Comparison of ENCODE assay signal across 14 cellular contexts in the genomic region with DNA sequence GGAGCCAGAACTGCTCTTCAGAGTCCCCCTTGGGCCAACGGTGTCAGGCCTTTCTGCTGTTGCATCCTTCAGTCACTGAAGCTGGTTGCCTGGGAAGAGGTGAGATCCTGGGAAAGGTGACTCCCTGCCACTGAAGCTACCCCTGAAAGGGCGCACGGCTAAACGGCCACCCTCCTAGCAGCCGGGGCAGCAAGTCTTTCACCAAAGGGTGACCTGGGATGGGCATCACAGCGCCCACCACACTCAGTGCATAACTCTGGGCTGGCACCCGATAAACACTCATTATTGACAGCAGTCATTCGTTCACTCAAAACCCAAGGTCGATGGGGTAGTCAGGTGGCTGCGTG. TPM values are rescaled to one million over a fixed set of nuclear protein-coding genes. Genes with fewer than 3 reads are reported as not detected.
DNase-seq lines count a peak whose midpoint lies in the region; ATAC-seq, FAIRE-seq and TF ChIP-seq lines count a peak whose summit lies in the region.
"Had no signal": no experiment of that assay in that cellular context is flagged by ENCODE, and none has a peak within 500 bp of the region (broad histone marks: within the 10 kb centered on the region; RNA-seq: fewer than 3 reads in every experiment).

No MANE protein-coding gene starts in this region.

- no peaks in the 10 kb centered on the region for H3K36me3 ChIP-seq in K562 (ENCODE audit: control insufficient read depth, insufficient read depth, low read length)
- no peaks in the 10 kb centered on the region for H3K36me3 ChIP-seq in naive thymus-derived CD4-positive, alpha-beta T cell (ENCODE audit: control insufficient read depth in 2 of 3, insufficient read depth in 3 of 3, low read length in 3 of 3)
- H3K36me3 ChIP-seq: thoracic aorta had no signal

- FAIRE-seq in K562 (lab: Jason Lieb, UNC): no peak
- no peak for FAIRE-seq in frontal cortex (lab: Jason Lieb, UNC)
- FAIRE-seq: colon, islet of Langerhans had no signal

- peak overlapping the region; percentile 10 for H3K4me3 Mint-ChIP-seq in activated naive CD4-positive, alpha-beta T cell treated with anti-CD3 and anti-CD28 coated beads, Interleukin-2, amount 10 ng/mL, durations not matched to agents 7 days and 5 days
- peak overlapping the region in 9 of 10 donors; percentile 75 to 93 (median 88) for H3K4me3 Mint-ChIP-seq in naive thymus-derived CD4-positive, alpha-beta T cell
- H3K4me3 Mint-ChIP-seq: activated B cell treated with CpG ODN at 0.5 μM for 24 hours had no signal

- TF ChIP-seq RAD21 in K562 (CRISPR knock-in tag; conservative IDR thresholded peaks at IDR 0.05 in 1 of 2, IDR thresholded peaks at IDR 0.05 in 1 of 2): no peak

- H3K9me1 ChIP-seq in K562 (ENCODE audit: control insufficient read depth, insufficient read depth, low read length): no peaks in the 10 kb centered on the region

- no peaks in the 10 kb centered on the region for H4K20me1 ChIP-seq in K562 (replicated peaks; ENCODE audit: control insufficient read depth, insufficient read depth, low read length)

- peaks cover 70% of the 10 kb centered on the region for H3K27me3 Mint-ChIP-seq in activated naive CD4-positive, alpha-beta T cell treated with anti-CD3 and anti-CD28 coated beads, Interleukin-2, amount 10 ng/mL, durations not matched to agents 7 days and 5 days
- H3K27me3 Mint-ChIP-seq in naive thymus-derived CD4-positive, alpha-beta T cell: peaks cover 0 to 13% (median 0%) of the 10 kb centered on the region in 5 donors

- peaks cover 36 to 48% of the 10 kb centered on the region in 2 experiments for H3K4me1 ChIP-seq in K562 (replicated peaks in 1 of 2; ENCODE audit: control insufficient read depth in 2 of 2, insufficient read depth in 2 of 2, low read length in 2 of 2)
- H3K4me1 ChIP-seq in naive thymus-derived CD4-positive, alpha-beta T cell (ENCODE audit: control insufficient read depth in 2 of 2, insufficient read depth in 2 of 2, low read length in 2 of 2): peaks cover 44 to 51% of the 10 kb centered on the region in 2 donors

- POLR2A ChIA-PET in K562 (lab: Yijun Ruan, JAX): interaction anchor here (1.0 kb wide), 1 partner anchor 16 kb away, joined by 3 read pairs; no protein-coding TSS in a partner anchor
- POLR2A ChIA-PET in naive thymus-derived CD4-positive, alpha-beta T cell (lab: Charles Lee): interaction anchor here (1.0 kb wide), 2 partner anchors 10 to 15 kb away, joined by 3 read pairs; no protein-coding TSS in a partner anchor

- BruUV-seq in K562 (replicated peaks; lab: Mats Ljungman, UMichigan): no TSS peak

- no peak for TF ChIP-seq EP300 in K562 (IDR thresholded peaks at IDR 0.05; ENCODE audit: low read length)

- peak overlapping the region; percentile 91 for H2AFZ ChIP-seq in K562 (ENCODE audit: low read depth, low read length)

- no peak for DNase-seq in activated naive CD4-positive, alpha-beta T cell treated with anti-CD3 and anti-CD28 coated beads, Interleukin-2, amount 10 ng/mL, durations not matched to agents 7 days and 5 days
- no peak for DNase-seq in activated naive CD4-positive, alpha-beta T cell (lab: John Stamatoyannopoulos, UW)
- no peak for DNase-seq in K562 (ENCODE audit: extremely low read depth in 1 of 4, low spot score in 3 of 4)
- DNase-seq in naive thymus-derived CD4-positive, alpha-beta T cell: no peak
- no peak for DNase-seq in frontal cortex (ENCODE audit: low spot score in 2 of 2)
- DNase-seq in NCI-H1105 (lab: John Stamatoyannopoulos, UW): no peak
- DNase-seq: activated B cell treated with CpG ODN at 0.5 μM for 24 hours, NCI-H748 treated with DMSO at 0.1 percent for 48 hours had no signal

- no peaks in the 10 kb centered on the region for H3K27me3 ChIP-seq in K562 (ENCODE audit: control insufficient read depth in 2 of 2, insufficient read depth in 2 of 2, low read length in 2 of 2)
- H3K27me3 ChIP-seq in naive thymus-derived CD4-positive, alpha-beta T cell (ENCODE audit: control insufficient read depth in 2 of 2, insufficient read depth in 2 of 2, low read length in 2 of 2): no peaks in the 10 kb centered on the region

- in situ Hi-C loops in K562 (cut with MboI): no loop called here

- ATAC-seq in K562 (no peak), GM19395 (IDR thresholded peaks at IDR 0.05; ENCODE audit: unreplicated experiment) (no peak), HG03457 (IDR thresholded peaks at IDR 0.05; ENCODE audit: unreplicated experiment) (no peak)
- ATAC-seq in naive thymus-derived CD4-positive, alpha-beta T cell: no peak

- CTCF ChIA-PET in activated naive CD4-positive, alpha-beta T cell treated with anti-CD3 and anti-CD28 coated beads, Interleukin-2, amount 10 ng/mL, durations not matched to agents 7 days and 5 days (lab: Charles Lee): interaction anchor here (0.9 kb wide), 2 partner anchors 13 to 25 kb away, joined by 3 to 6 read pairs; no protein-coding TSS in a partner anchor
- CTCF ChIA-PET in K562 (lab: Yijun Ruan, JAX; ENCODE audit: low intra/inter-chr PET ratio): no interaction called here
- CTCF ChIA-PET in naive thymus-derived CD4-positive, alpha-beta T cell (lab: Charles Lee): no interaction called here

- no peak for TF ChIP-seq POLR2A in K562 (conservative IDR thresholded peaks at IDR 0.05)

- peak overlapping the region; percentile 65 to 71 for H3K9ac ChIP-seq in K562 (ENCODE audit: insufficient read depth in 1 of 2, low read depth in 2 of 2, low read length in 2 of 2)

- H3K4me3 ChIP-seq in K562: no peak overlapping the region
- H3K4me3 ChIP-seq in naive thymus-derived CD4-positive, alpha-beta T cell (ENCODE audit: low read length): peak overlapping the region; percentile 14
- H3K4me3 ChIP-seq: thoracic aorta had no signal

- peak overlapping the region; percentile 89 for H3K27ac ChIP-seq in K562 (ENCODE audit: extremely low read depth, low read depth, low read length)
- H3K27ac ChIP-seq in naive thymus-derived CD4-positive, alpha-beta T cell (ENCODE audit: low read depth, low read length): no peak overlapping the region
- H3K27ac ChIP-seq: thoracic aorta had no signal

- H3K79me2 ChIP-seq in K562 (ENCODE audit: control insufficient read depth, insufficient read depth, low read length): no peaks in the 10 kb centered on the region

- H3K9me3 ChIP-seq in K562 (replicated peaks; ENCODE audit: control insufficient read depth, insufficient read depth, low read depth, low read length): no peaks in the 10 kb centered on the region
- H3K9me3 ChIP-seq in naive thymus-derived CD4-positive, alpha-beta T cell (ENCODE audit: control insufficient read depth in 2 of 3, low read length in 3 of 3): no peaks in the 10 kb centered on the region
- H3K9me3 ChIP-seq: thoracic aorta had no signal

- H3K27ac Mint-ChIP-seq in activated naive CD4-positive, alpha-beta T cell treated with anti-CD3 and anti-CD28 coated beads, Interleukin-2, amount 10 ng/mL, durations not matched to agents 7 days and 5 days: peak overlapping the region; percentile 84
- H3K27ac Mint-ChIP-seq in naive thymus-derived CD4-positive, alpha-beta T cell: peak overlapping the region in 3 of 9 donors; percentile 65 to 87 (median 87)
- H3K27ac Mint-ChIP-seq: activated B cell treated with CpG ODN at 0.5 μM for 24 hours had no signal

- no peaks in the 10 kb centered on the region for H3K9me3 Mint-ChIP-seq in activated naive CD4-positive, alpha-beta T cell treated with anti-CD3 and anti-CD28 coated beads, Interleukin-2, amount 10 ng/mL, durations not matched to agents 7 days and 5 days
- H3K9me3 Mint-ChIP-seq in naive thymus-derived CD4-positive, alpha-beta T cell: peaks cover 0 to 1% (median 0%) of the 10 kb centered on the region in 11 donors
- H3K9me3 Mint-ChIP-seq: activated B cell treated with CpG ODN at 0.5 μM for 24 hours; activated T-cell treated with anti-CD3 and anti-CD28 coated beads, Interleukin-2, amount 50 U/mL, for 4 hours had no signal

- WGBS in K562 (ENCODE audit: insufficient coverage, low coverage, missing lambda C conversion rate): 32% methylated on average over 8 of the region's 10 CpGs

- peak overlapping the region; percentile 74 for H3K4me2 ChIP-seq in K562 (ENCODE audit: insufficient read depth, low read length)

- intact Hi-C loops in K562 (cut with micrococcal nuclease): no loop called here
- intact Hi-C loops in naive thymus-derived CD4-positive, alpha-beta T cell (cut with micrococcal nuclease): loop anchor here (1.0 kb wide), 2 partner anchors 24 to 26 kb away; partner anchors contain the start of gene FOSL2 (in 1 of the 2)

- TF ChIP-seq CTCF in K562 (IDR thresholded peaks at IDR 0.05 in 2 of 3, conservative IDR thresholded peaks at IDR 0.05 in 1 of 3; ENCODE audit: insufficient read depth in 2 of 3, low read depth in 1 of 3, low read length in 3 of 3): no peak

- peaks cover 4% of the 10 kb centered on the region for H3K36me3 Mint-ChIP-seq in activated naive CD4-positive, alpha-beta T cell treated with anti-CD3 and anti-CD28 coated beads, Interleukin-2, amount 10 ng/mL, durations not matched to agents 7 days and 5 days
- peaks cover 0 to 5% (median 0%) of the 10 kb centered on the region in 5 donors for H3K36me3 Mint-ChIP-seq in naive thymus-derived CD4-positive, alpha-beta T cell

- H3K4me1 Mint-ChIP-seq in activated naive CD4-positive, alpha-beta T cell treated with anti-CD3 and anti-CD28 coated beads, Interleukin-2, amount 10 ng/mL, durations not matched to agents 7 days and 5 days: peaks cover 79% of the 10 kb centered on the region
- H3K4me1 Mint-ChIP-seq in naive thymus-derived CD4-positive, alpha-beta T cell: peaks cover 27 to 66% (median 48%) of the 10 kb centered on the region in 7 donors

RNA-seq across cellular contexts. Expression of gene FOSL2, which starts 26.5 kb away (rescaled TPM):
- total RNA-seq in K562 (2011; cell fraction: chromatin; rRNA removed; ENCODE audit: low replicate concordance): 0.77 and 2.2 TPM in 2 replicates
- 1.4 and 1.5 TPM in 2 replicates for total RNA-seq in K562 (2011; cell fraction: nucleolus; rRNA removed)
- total RNA-seq in K562 (2011; cell fraction: nucleoplasm; rRNA removed): 0.99 and 1.5 TPM in 2 replicates
- total RNA-seq in K562 (2014; rRNA removed) (0.86 and 1.4 TPM in 2 replicates), K562 (2014; rRNA removed; fragmentation: Illumina TruSeq; extraction: Trizol) (0.45 and 0.51 TPM in 2 replicates), K562 (2015; rRNA removed; fragmentation: Illumina TruSeq; extraction: Trizol) (1.4 and 1.6 TPM in 2 replicates), K562 (2021) (2.9 and 3.1 TPM in 2 replicates), frontal cortex (20.0 TPM)
- polyA plus RNA-seq in K562 (2011; rRNA removed) (0.31 and 0.57 TPM in 2 replicates), K562 (2014; fragmentation: Illumina TruSeq; extraction: Trizol) (0.80 and 0.86 TPM in 2 replicates), K562 (2014; fragmentation: Nextera tagmentation; extraction: Ambion mirVana) (under 1 TPM; 0.04 to 0.07 TPM), K562 (2014; rRNA removed) (0.88 and 0.91 TPM in 2 replicates)
- polyA plus RNA-seq in K562 (2011; cell fraction: cytosol; rRNA removed): 0.34 and 0.51 TPM in 2 replicates
- 0.77 and 1.00 TPM in 2 replicates for polyA plus RNA-seq in K562 (2011; cell fraction: nucleus; rRNA removed)
- polyA plus RNA-seq in K562 (2012): 2.4 and 4.6 TPM in 2 replicates
- 0.35 and 0.51 TPM in 2 replicates for polyA minus RNA-seq in K562 (2011; rRNA and poly(A)+ RNA removed)
- 0.76 and 1.3 TPM in 2 replicates for polyA minus RNA-seq in K562 (2011; cell fraction: cytosol; rRNA and poly(A)+ RNA removed)
- 1.1 and 1.4 TPM in 2 replicates for polyA minus RNA-seq in K562 (2011; cell fraction: nucleus; rRNA and poly(A)+ RNA removed)
- 100 to 1,000 TPM in 1 of 5 experiments, 10 to 100 TPM in 2, 1 to 10 TPM in 1, under 1 TPM in 1; 0.81 to 251 (median 33.9) TPM for total RNA-seq in naive thymus-derived CD4-positive, alpha-beta T cell
- polyA plus RNA-seq in naive thymus-derived CD4-positive, alpha-beta T cell: 1 to 10 TPM in 1 of 2 donors, under 1 TPM in 1; 0.25 to 1.3 TPM
